Comparison of ENCODE assay signal across 1 cellular context in the genomic region with DNA sequence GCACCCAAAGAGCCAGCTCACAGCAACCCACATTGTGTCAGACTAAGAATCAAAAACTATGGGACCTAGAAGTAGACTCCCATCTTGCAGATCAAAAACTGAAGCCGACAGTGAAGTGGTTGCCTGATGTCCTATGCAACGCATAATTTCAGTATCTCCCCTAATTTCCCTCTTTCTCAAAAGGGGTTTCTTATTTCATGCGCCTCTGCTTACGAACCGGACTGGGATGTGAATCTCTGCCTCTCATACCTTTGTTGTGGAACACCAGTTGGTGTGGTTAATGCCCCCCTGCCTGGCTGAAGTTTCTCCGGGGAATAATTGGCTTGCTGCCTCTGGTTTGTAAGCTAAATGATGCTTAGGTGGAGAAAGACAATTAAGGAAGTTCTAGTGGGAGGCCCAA.
A peak's percentile ranks its signal among the peaks of the same experiment; 100 is the strongest.
TF ChIP-seq lines count a peak whose summit lies in the region.

No MANE protein-coding gene starts in this region.

TF ChIP-seq in H1, 55 proteins besides CTCF, POLR2A, EP300 and RAD21:
- TF ChIP-seq EZH2 (IDR thresholded peaks at IDR 0.05; ENCODE audit: low read depth, low read length, severe bottlenecking), result peak; percentile 31
- 0 out of 2 replicates have a peak, but pooled peaks have one; percentile 7 for TF ChIP-seq SUZ12 (IDR thresholded peaks at IDR 0.05; ENCODE audit: low read length)
- TF ChIP-seq, protein P1, sequence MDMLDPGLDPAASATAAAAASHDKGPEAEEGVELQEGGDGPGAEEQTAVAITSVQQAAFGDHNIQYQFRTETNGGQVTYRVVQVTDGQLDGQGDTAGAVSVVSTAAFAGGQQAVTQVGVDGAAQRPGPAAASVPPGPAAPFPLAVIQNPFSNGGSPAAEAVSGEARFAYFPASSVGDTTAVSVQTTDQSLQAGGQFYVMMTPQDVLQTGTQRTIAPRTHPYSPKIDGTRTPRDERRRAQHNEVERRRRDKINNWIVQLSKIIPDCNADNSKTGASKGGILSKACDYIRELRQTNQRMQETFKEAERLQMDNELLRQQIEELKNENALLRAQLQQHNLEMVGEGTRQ (IDR thresholded peaks at IDR 0.05; ENCODE audit: low read length), result no peak
TF ChIP-seq in H1: peak in this region for 2.
